In genomic region chr13:93230466-93230865, GRCh38 we compare ENCODE assay signal across 13 cellular contexts. TPM values are rescaled to one million over a fixed set of nuclear protein-coding genes. Genes with fewer than 3 reads are reported as not detected.
DNase-seq lines count a peak whose midpoint lies in the region; TF ChIP-seq lines count a peak whose summit lies in the region.
"Had no signal": no experiment of that assay in that cellular context is flagged by ENCODE, and none has a peak within 500 bp of the region (broad histone marks: within the 10 kb centered on the region; RNA-seq: fewer than 3 reads in every experiment).

No MANE protein-coding gene starts in this region.

- no peak for TF ChIP-seq CTCF in nephron (IDR thresholded peaks at IDR 0.05; ENCODE audit: unreplicated experiment in 3 of 3)

- peaks cover 47% of the 10 kb centered on the region for H3K4me1 Mint-ChIP-seq in nephron

- H3K27me3 Mint-ChIP-seq in nephron (ENCODE audit: low read depth) = no peaks in the 10 kb centered on the region

- H3K27ac Mint-ChIP-seq in nephron = peak overlapping the region; percentile 97 to 98 (median 97)

- DNase-seq in AG08395 (ENCODE audit: low spot score) (peak; percentile 61), LHCN-M2 (ENCODE audit: low read depth) (peak; percentile 77), epithelial cell of prostate (ENCODE audit: low read depth, low spot score) (no peak), NCI-H2029 treated with DMSO at 0.1 percent for 48 hours (lab: John Stamatoyannopoulos, UW) (no peak), globus pallidus (ENCODE audit: low spot score) (no peak), GDM1 (lab: John Stamatoyannopoulos, UW) (no peak)
- DNase-seq in central memory CD4-positive, alpha-beta T cell = no peak
- DNase-seq: adrenal gland, erythroblast, NCI-H2171, testis had no signal

- H3K36me3 Mint-ChIP-seq in nephron (ENCODE audit: low read depth) = peaks cover 16% of the 10 kb centered on the region

- H3K27ac ChIP-seq in epithelial cell of prostate = peak overlapping the region; percentile 74
- H3K27ac ChIP-seq: adrenal gland; BLaER1 treated with 17β-estradiol and CSF1 and Interleukin-3, amounts not matched to agents 10 nM and 100 nM; testis had no signal

- H3K9me3 Mint-ChIP-seq in nephron = peaks cover 7% of the 10 kb centered on the region

- peak overlapping the region; percentile 95 to 98 (median 96) for H3K4me3 Mint-ChIP-seq in nephron

RNA-seq across cellular contexts. Expression of gene GPC6, which starts 3.9 kb away (rescaled TPM):
- total RNA-seq in LHCN-M2 (2014; rRNA removed) = 13.0 and 17.0 TPM in 2 replicates
- polyA plus RNA-seq in LHCN-M2 (2012) = 3.2 TPM

Comparison
In these comparisons a context has a peak if more than half of its experiments do, and no peak if none do; other contexts are left out.
1. DNase-seq: peak in AG08395 (single experiment) and LHCN-M2 (single experiment); none in epithelial cell of prostate (single experiment), central memory CD4-positive, alpha-beta T cell (single experiment), NCI-H2029 treated with DMSO at 0.1 percent for 48 hours (single experiment), globus pallidus (single experiment) and GDM1 (single experiment).